ENCODE assay signal across 14 cellular contexts in genomic region chr12:74043343-74043742, GRCh38.
DNase-seq lines count a peak whose midpoint lies in the region; ATAC-seq and TF ChIP-seq lines count a peak whose summit lies in the region.
"Had no signal": no experiment of that assay in that cellular context is flagged by ENCODE, and none has a peak within 500 bp of the region (broad histone marks: within the 10 kb centered on the region; RNA-seq: fewer than 3 reads in every experiment).

No MANE protein-coding gene starts in this region.

- no peak for ATAC-seq in HG03108 (IDR thresholded peaks at IDR 0.05; ENCODE audit: unreplicated experiment)
- ATAC-seq: HepG2, psoas muscle had no signal

- no peaks in the 10 kb centered on the region for H3K36me3 ChIP-seq in spleen

- no peaks in the 10 kb centered on the region for H3K9me3 ChIP-seq in spleen
- H3K9me3 ChIP-seq: psoas muscle had no signal

- no peak overlapping the region for H3K4me3 ChIP-seq in fibroblast of the aortic adventitia (ENCODE audit: low read depth, low read length)
- no peak overlapping the region for H3K4me3 ChIP-seq in spleen
- H3K4me3 ChIP-seq: psoas muscle had no signal

- intact Hi-C loops in spleen (cut with DNase I; ENCODE audit: low total_unique reads), result no loop called here

- DNase-seq in HS-27A (ENCODE audit: low read depth) (peak; percentile 29), amniotic epithelial cell (ENCODE audit: low read depth) (peak; percentile 82), fibroblast of the aortic adventitia (ENCODE audit: low read depth) (peak; percentile 37), stromal cell of bone marrow (ENCODE audit: low read depth) (peak; percentile 19), spleen (no peak)
- no peak for DNase-seq in activated CD4-positive, CD25-positive, alpha-beta regulatory T cell (lab: John Stamatoyannopoulos, UW)
- DNase-seq: activated CD4-positive, alpha-beta memory T cell treated with anti-CD3 and anti-CD28 coated beads for 36 hours; activated naive CD4-positive, alpha-beta T cell treated with anti-CD3 and anti-CD28 coated beads for 36 hours; hippocampal formation; NCI-H146; psoas muscle; substantia nigra had no signal

- no peaks in the 10 kb centered on the region for H3K4me1 ChIP-seq in spleen
- H3K4me1 ChIP-seq: psoas muscle had no signal

- no peak for TF ChIP-seq POLR2A in spleen (IDR thresholded peaks at IDR 0.05)

- no peak overlapping the region for H3K27ac ChIP-seq in spleen
- H3K27ac ChIP-seq: psoas muscle had no signal

- H3K27me3 ChIP-seq in spleen (replicated peaks in 1 of 7), result no peaks in the 10 kb centered on the region

- 80 to 92% (median 87%) methylated on average over 3 of the region's 3 CpGs for WGBS in spleen, 5 donors

- TF ChIP-seq CTCF in fibroblast of the aortic adventitia (IDR thresholded peaks at IDR 0.05; ENCODE audit: insufficient read depth, low read length), result no peak
- TF ChIP-seq CTCF in spleen (IDR thresholded peaks at IDR 0.05 in 8 of 11, conservative IDR thresholded peaks at IDR 0.05 in 3 of 11), result no peak

Comparison
In these comparisons a context has a peak if more than half of its experiments do, and no peak if none do; other contexts are left out.
1. DNase-seq: peak in HS-27A (single experiment), amniotic epithelial cell (single experiment), fibroblast of the aortic adventitia (single experiment) and stromal cell of bone marrow (single experiment); none in spleen (single experiment) and activated CD4-positive, CD25-positive, alpha-beta regulatory T cell (0 of 4).